ENCODE assay signal across 2 cellular contexts in the genomic region with DNA sequence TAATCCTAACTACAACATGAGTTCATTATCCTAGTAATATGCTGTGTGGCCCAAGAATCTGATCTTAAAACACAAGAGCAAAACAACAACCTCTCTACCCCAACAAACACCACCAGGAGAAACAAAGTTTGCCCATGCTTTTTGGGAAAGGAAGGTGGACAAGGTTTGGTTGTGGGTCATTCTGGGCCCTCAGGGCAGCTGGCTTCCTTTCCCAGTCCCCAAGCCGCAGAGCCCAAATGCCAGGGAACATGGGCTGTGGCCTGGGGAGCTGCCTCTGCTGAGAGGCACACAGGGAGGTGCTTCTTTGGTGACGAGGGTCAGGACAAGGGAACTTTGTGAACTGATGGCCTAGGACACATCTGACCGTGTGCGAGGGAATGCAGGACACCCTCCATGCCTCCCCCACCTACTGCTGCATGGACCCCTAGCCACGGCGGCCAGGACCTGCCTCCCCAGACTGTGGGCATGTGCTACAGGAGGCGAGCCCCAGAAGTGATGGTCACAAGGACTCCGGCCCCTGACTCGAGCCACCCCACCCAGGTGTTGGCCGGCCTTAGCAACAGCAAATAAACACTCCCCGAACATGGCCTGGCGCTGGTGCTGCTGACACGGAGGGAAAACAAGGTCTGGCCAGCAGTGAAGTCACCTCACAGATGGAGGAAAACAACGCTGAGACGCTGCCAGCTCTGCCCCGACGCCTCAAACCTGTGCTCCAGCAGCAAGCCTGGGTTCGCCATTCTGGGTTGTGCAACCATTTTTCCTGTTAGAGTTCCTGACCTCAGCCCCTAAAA.
TF ChIP-seq lines count a peak whose summit lies in the region.

No MANE protein-coding gene starts in this region.

TF ChIP-seq in H1, 55 proteins besides CTCF, POLR2A, EP300 and RAD21:
- TF ChIP-seq SP4 (IDR thresholded peaks at IDR 0.05; ENCODE audit: low read length) (no peak), EZH2 (IDR thresholded peaks at IDR 0.05; ENCODE audit: low read depth, low read length, severe bottlenecking) (no peak)
- TF ChIP-seq, protein P1, sequence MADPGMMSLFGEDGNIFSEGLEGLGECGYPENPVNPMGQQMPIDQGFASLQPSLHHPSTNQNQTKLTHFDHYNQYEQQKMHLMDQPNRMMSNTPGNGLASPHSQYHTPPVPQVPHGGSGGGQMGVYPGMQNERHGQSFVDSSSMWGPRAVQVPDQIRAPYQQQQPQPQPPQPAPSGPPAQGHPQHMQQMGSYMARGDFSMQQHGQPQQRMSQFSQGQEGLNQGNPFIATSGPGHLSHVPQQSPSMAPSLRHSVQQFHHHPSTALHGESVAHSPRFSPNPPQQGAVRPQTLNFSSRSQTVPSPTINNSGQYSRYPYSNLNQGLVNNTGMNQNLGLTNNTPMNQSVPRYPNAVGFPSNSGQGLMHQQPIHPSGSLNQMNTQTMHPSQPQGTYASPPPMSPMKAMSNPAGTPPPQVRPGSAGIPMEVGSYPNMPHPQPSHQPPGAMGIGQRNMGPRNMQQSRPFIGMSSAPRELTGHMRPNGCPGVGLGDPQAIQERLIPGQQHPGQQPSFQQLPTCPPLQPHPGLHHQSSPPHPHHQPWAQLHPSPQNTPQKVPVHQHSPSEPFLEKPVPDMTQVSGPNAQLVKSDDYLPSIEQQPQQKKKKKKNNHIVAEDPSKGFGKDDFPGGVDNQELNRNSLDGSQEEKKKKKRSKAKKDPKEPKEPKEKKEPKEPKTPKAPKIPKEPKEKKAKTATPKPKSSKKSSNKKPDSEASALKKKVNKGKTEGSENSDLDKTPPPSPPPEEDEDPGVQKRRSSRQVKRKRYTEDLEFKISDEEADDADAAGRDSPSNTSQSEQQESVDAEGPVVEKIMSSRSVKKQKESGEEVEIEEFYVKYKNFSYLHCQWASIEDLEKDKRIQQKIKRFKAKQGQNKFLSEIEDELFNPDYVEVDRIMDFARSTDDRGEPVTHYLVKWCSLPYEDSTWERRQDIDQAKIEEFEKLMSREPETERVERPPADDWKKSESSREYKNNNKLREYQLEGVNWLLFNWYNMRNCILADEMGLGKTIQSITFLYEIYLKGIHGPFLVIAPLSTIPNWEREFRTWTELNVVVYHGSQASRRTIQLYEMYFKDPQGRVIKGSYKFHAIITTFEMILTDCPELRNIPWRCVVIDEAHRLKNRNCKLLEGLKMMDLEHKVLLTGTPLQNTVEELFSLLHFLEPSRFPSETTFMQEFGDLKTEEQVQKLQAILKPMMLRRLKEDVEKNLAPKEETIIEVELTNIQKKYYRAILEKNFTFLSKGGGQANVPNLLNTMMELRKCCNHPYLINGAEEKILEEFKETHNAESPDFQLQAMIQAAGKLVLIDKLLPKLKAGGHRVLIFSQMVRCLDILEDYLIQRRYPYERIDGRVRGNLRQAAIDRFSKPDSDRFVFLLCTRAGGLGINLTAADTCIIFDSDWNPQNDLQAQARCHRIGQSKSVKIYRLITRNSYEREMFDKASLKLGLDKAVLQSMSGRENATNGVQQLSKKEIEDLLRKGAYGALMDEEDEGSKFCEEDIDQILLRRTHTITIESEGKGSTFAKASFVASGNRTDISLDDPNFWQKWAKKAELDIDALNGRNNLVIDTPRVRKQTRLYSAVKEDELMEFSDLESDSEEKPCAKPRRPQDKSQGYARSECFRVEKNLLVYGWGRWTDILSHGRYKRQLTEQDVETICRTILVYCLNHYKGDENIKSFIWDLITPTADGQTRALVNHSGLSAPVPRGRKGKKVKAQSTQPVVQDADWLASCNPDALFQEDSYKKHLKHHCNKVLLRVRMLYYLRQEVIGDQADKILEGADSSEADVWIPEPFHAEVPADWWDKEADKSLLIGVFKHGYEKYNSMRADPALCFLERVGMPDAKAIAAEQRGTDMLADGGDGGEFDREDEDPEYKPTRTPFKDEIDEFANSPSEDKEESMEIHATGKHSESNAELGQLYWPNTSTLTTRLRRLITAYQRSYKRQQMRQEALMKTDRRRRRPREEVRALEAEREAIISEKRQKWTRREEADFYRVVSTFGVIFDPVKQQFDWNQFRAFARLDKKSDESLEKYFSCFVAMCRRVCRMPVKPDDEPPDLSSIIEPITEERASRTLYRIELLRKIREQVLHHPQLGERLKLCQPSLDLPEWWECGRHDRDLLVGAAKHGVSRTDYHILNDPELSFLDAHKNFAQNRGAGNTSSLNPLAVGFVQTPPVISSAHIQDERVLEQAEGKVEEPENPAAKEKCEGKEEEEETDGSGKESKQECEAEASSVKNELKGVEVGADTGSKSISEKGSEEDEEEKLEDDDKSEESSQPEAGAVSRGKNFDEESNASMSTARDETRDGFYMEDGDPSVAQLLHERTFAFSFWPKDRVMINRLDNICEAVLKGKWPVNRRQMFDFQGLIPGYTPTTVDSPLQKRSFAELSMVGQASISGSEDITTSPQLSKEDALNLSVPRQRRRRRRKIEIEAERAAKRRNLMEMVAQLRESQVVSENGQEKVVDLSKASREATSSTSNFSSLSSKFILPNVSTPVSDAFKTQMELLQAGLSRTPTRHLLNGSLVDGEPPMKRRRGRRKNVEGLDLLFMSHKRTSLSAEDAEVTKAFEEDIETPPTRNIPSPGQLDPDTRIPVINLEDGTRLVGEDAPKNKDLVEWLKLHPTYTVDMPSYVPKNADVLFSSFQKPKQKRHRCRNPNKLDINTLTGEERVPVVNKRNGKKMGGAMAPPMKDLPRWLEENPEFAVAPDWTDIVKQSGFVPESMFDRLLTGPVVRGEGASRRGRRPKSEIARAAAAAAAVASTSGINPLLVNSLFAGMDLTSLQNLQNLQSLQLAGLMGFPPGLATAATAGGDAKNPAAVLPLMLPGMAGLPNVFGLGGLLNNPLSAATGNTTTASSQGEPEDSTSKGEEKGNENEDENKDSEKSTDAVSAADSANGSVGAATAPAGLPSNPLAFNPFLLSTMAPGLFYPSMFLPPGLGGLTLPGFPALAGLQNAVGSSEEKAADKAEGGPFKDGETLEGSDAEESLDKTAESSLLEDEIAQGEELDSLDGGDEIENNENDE (IDR thresholded peaks at IDR 0.05; ENCODE audit: insufficient replicate concordance, low read length): no peak

TF ChIP-seq in HepG2, 621 proteins besides CTCF, POLR2A, EP300 and RAD21 (continues in another document):
- TF ChIP-seq ZNF615 (CRISPR knock-in tag; IDR thresholded peaks at IDR 0.05; ENCODE audit: borderline replicate concordance) (no peak), HNF4A (CRISPR knock-in tag; IDR thresholded peaks at IDR 0.05) (no peak), POLR2AphosphoS5 (IDR thresholded peaks at IDR 0.05; ENCODE audit: low read depth, low read length) (peak; percentile 35; the same call in 1 of the 2 replicates), ZNF343 (CRISPR knock-in tag; IDR thresholded peaks at IDR 0.05) (no peak), ZNF292 (CRISPR knock-in tag; IDR thresholded peaks at IDR 0.05; ENCODE audit: borderline replicate concordance, low read depth) (no peak), ZNF24 (IDR thresholded peaks at IDR 0.05) (no peak), SIX1 (CRISPR knock-in tag; IDR thresholded peaks at IDR 0.05; ENCODE audit: borderline replicate concordance) (no peak), MXI1 (IDR thresholded peaks at IDR 0.05; ENCODE audit: borderline replicate concordance, low read depth, low read length) (no peak), MYC (CRISPR knock-in tag; IDR thresholded peaks at IDR 0.05; ENCODE audit: borderline replicate concordance) (0 out of 2 replicates have a peak, but pooled peaks have one; percentile 5), ARNT2 (CRISPR knock-in tag; IDR thresholded peaks at IDR 0.05; ENCODE audit: low read depth) (no peak), BHLHE40 (IDR thresholded peaks at IDR 0.05; ENCODE audit: low read length) (no peak), ZNF546 (CRISPR knock-in tag; conservative IDR thresholded peaks at IDR 0.05) (0 out of 2 replicates have a peak, but pooled peaks have one; percentile 31), ZSCAN29 (CRISPR knock-in tag; conservative IDR thresholded peaks at IDR 0.05) (no peak), ZNF782 (CRISPR knock-in tag; IDR thresholded peaks at IDR 0.05; ENCODE audit: borderline replicate concordance) (no peak), HOXD1 (CRISPR knock-in tag; IDR thresholded peaks at IDR 0.05) (no peak), RBM22 (optimal IDR thresholded peaks at IDR 0.05; ENCODE audit: low read length) (peak; percentile 99), BORCS8-MEF2B (CRISPR knock-in tag; IDR thresholded peaks at IDR 0.05) (peak; percentile 45; the same call in 1 of the 2 replicates), SIN3A (IDR thresholded peaks at IDR 0.05; ENCODE audit: borderline replicate concordance, low read depth, low read length) (no peak), ZNF563 (CRISPR knock-in tag; IDR thresholded peaks at IDR 0.05) (no peak), AGO2 (optimal IDR thresholded peaks at IDR 0.05; ENCODE audit: low read depth, low read length) (peak; percentile 71)
- TF ChIP-seq, protein P2, sequence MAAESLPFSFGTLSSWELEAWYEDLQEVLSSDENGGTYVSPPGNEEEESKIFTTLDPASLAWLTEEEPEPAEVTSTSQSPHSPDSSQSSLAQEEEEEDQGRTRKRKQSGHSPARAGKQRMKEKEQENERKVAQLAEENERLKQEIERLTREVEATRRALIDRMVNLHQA (CRISPR knock-in tag; IDR thresholded peaks at IDR 0.05): no peak
- TF ChIP-seq, protein P3, sequence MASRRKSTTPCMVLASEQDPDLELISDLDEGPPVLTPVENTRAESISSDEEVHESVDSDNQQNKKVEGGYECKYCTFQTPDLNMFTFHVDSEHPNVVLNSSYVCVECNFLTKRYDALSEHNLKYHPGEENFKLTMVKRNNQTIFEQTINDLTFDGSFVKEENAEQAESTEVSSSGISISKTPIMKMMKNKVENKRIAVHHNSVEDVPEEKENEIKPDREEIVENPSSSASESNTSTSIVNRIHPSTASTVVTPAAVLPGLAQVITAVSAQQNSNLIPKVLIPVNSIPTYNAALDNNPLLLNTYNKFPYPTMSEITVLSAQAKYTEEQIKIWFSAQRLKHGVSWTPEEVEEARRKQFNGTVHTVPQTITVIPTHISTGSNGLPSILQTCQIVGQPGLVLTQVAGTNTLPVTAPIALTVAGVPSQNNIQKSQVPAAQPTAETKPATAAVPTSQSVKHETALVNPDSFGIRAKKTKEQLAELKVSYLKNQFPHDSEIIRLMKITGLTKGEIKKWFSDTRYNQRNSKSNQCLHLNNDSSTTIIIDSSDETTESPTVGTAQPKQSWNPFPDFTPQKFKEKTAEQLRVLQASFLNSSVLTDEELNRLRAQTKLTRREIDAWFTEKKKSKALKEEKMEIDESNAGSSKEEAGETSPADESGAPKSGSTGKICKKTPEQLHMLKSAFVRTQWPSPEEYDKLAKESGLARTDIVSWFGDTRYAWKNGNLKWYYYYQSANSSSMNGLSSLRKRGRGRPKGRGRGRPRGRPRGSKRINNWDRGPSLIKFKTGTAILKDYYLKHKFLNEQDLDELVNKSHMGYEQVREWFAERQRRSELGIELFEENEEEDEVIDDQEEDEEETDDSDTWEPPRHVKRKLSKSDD (CRISPR knock-in tag; IDR thresholded peaks at IDR 0.05; ENCODE audit: low read depth): no peak
- TF ChIP-seq, protein P4, sequence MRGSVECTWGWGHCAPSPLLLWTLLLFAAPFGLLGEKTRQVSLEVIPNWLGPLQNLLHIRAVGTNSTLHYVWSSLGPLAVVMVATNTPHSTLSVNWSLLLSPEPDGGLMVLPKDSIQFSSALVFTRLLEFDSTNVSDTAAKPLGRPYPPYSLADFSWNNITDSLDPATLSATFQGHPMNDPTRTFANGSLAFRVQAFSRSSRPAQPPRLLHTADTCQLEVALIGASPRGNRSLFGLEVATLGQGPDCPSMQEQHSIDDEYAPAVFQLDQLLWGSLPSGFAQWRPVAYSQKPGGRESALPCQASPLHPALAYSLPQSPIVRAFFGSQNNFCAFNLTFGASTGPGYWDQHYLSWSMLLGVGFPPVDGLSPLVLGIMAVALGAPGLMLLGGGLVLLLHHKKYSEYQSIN (CRISPR knock-in tag; IDR thresholded peaks at IDR 0.05; ENCODE audit: borderline replicate concordance): no peak
- TF ChIP-seq, protein P5, sequence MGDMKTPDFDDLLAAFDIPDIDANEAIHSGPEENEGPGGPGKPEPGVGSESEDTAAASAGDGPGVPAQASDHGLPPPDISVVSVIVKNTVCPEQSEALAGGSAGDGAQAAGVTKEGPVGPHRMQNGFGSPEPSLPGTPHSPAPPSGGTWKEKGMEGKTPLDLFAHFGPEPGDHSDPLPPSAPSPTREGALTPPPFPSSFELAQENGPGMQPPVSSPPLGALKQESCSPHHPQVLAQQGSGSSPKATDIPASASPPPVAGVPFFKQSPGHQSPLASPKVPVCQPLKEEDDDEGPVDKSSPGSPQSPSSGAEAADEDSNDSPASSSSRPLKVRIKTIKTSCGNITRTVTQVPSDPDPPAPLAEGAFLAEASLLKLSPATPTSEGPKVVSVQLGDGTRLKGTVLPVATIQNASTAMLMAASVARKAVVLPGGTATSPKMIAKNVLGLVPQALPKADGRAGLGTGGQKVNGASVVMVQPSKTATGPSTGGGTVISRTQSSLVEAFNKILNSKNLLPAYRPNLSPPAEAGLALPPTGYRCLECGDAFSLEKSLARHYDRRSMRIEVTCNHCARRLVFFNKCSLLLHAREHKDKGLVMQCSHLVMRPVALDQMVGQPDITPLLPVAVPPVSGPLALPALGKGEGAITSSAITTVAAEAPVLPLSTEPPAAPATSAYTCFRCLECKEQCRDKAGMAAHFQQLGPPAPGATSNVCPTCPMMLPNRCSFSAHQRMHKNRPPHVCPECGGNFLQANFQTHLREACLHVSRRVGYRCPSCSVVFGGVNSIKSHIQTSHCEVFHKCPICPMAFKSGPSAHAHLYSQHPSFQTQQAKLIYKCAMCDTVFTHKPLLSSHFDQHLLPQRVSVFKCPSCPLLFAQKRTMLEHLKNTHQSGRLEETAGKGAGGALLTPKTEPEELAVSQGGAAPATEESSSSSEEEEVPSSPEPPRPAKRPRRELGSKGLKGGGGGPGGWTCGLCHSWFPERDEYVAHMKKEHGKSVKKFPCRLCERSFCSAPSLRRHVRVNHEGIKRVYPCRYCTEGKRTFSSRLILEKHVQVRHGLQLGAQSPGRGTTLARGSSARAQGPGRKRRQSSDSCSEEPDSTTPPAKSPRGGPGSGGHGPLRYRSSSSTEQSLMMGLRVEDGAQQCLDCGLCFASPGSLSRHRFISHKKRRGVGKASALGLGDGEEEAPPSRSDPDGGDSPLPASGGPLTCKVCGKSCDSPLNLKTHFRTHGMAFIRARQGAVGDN (CRISPR knock-in tag; IDR thresholded peaks at IDR 0.05): peak; percentile 30; the same call in 1 of the 2 replicates
- TF ChIP-seq, protein P6, sequence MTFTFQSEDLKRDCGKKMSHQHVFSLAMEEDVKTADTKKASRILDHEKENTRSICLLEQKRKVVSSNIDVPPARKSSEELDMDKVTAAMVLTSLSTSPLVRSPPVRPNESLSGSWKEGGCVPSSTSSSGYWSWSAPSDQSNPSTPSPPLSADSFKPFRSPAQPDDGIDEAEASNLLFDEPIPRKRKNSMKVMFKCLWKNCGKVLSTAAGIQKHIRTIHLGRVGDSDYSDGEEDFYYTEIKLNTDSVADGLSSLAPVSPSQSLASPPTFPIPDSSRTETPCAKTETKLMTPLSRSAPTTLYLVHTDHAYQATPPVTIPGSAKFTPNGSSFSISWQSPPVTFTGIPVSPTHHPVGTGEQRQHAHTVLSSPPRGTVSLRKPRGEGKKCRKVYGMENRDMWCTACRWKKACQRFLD (CRISPR knock-in tag; IDR thresholded peaks at IDR 0.05; ENCODE audit: borderline replicate concordance): no peak
- TF ChIP-seq, protein P7, sequence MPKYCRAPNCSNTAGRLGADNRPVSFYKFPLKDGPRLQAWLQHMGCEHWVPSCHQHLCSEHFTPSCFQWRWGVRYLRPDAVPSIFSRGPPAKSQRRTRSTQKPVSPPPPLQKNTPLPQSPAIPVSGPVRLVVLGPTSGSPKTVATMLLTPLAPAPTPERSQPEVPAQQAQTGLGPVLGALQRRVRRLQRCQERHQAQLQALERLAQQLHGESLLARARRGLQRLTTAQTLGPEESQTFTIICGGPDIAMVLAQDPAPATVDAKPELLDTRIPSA (CRISPR knock-in tag; IDR thresholded peaks at IDR 0.05; ENCODE audit: borderline replicate concordance): no peak
